26 cellular contexts compared by ENCODE assay signal in the genomic region with DNA sequence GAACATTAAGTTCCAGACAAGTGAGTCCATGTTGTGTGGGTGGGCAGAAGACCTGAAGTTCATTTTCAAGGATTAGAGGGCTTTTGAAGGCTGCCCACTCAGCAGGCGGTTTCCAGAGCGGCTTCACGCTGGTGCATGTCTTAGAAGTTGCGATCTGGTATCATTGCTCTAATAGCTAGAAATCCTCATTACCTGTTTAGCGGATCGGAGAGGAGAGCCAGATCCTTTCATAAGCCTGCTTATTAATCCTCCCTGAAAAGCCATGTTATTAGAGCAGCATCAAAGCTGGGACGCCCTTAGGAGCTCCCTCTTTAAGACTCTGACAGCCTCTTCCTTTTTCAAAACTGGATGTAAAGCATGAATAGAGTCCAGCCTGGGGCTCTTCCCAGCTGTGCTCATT. TPM values are rescaled to one million over a fixed set of nuclear protein-coding genes. Genes with fewer than 3 reads are reported as not detected.
DNase-seq lines count a peak whose midpoint lies in the region; ATAC-seq, FAIRE-seq and TF ChIP-seq lines count a peak whose summit lies in the region.
"Had no signal": no experiment of that assay in that cellular context is flagged by ENCODE, and none has a peak within 500 bp of the region (broad histone marks: within the 10 kb centered on the region; RNA-seq: fewer than 3 reads in every experiment).

No MANE protein-coding gene starts in this region.

- no peak overlapping the region for H3K4me3 ChIP-seq in OCI-LY7 (ENCODE audit: low read depth, low read length, poor library complexity, severe bottlenecking)
- H3K4me3 ChIP-seq: left lung, prostate gland, testis had no signal

- peak overlapping the region; percentile 47; the same call in 1 of the 2 replicates for H2AFZ ChIP-seq in OCI-LY7 (ENCODE audit: low read length)

- no peaks in the 10 kb centered on the region for H3K79me2 ChIP-seq in OCI-LY7 (ENCODE audit: insufficient read depth, low read depth, low read length)

- H3K36me3 ChIP-seq in OCI-LY7 (ENCODE audit: insufficient read depth, low read length) = no peaks in the 10 kb centered on the region; the same call in 1 of the 2 replicates
- H3K36me3 ChIP-seq: left lung, prostate gland had no signal

- DNase-seq in D721Med (ENCODE audit: insufficient read length, low spot score) (peak; percentile 47), OCI-LY7 (ENCODE audit: low spot score) (no peak), naive B cell (no peak)
- DNase-seq in effector CD4-positive, alpha-beta T cell = no peak
- no peak for DNase-seq in activated naive CD4-positive, alpha-beta T cell treated with anti-CD3 and anti-CD28 coated beads, Interleukin-2, amount 50 U/mL, for 72 hours (ENCODE audit: low spot score in 2 of 2)
- DNase-seq: activated CD4-positive, alpha-beta T cell treated with anti-CD3 and anti-CD28 coated beads, Interleukin-2, amount 10 ng/mL, durations not matched to agents 7 days and 5 days; CD4-positive, alpha-beta memory T cell; foreskin keratinocyte; left lung; NCI-H1092; PC-3; SHP77; stimulated activated CD4-positive, alpha-beta T cell treated with anti-CD3 and anti-CD28 coated beads, Interleukin-1b, Interleukin-23, amount 100 ng/mL, for 48 hours; T-helper 1 cell; testis had no signal

- POLR2A ChIA-PET in OCI-LY7 (lab: Charles Lee) = interaction anchor here (1.0 to 1.5 kb wide), 5 partner anchors 9 to 65 kb away, joined by 3 to 8 read pairs (median 3); no protein-coding TSS in a partner anchor

- peak overlapping the region; percentile 85 to 94 (median 92) for H3K27ac Mint-ChIP-seq in IgD-negative memory B cell
- H3K27ac Mint-ChIP-seq in naive B cell = peak overlapping the region; percentile 80 to 96 (median 84)
- H3K27ac Mint-ChIP-seq in activated naive CD4-positive, alpha-beta T cell treated with anti-CD3 and anti-CD28 coated beads, Interleukin-2, amount 50 U/mL, for 72 hours = no peak overlapping the region
- H3K27ac Mint-ChIP-seq: activated CD4-positive, alpha-beta T cell treated with anti-CD3 and anti-CD28 coated beads, Interleukin-2, amount 10 ng/mL, durations not matched to agents 7 days and 5 days; activated naive CD8-positive, alpha-beta T cell; activated T-helper 17 cell treated with anti-CD3 and anti-CD28 coated beads, Interleukin-2, amount 50 U/mL, for 72 hours; CD4-positive, alpha-beta memory T cell had no signal

- BruUV-seq in OCI-LY7 (replicated peaks; lab: Mats Ljungman, UMichigan) = no TSS peak

- H3K9me3 Mint-ChIP-seq in IgD-negative memory B cell = no peaks in the 10 kb centered on the region
- H3K9me3 Mint-ChIP-seq in naive B cell = no peaks in the 10 kb centered on the region
- H3K9me3 Mint-ChIP-seq in activated naive CD4-positive, alpha-beta T cell treated with anti-CD3 and anti-CD28 coated beads, Interleukin-2, amount 50 U/mL, for 72 hours = no peaks in the 10 kb centered on the region
- H3K9me3 Mint-ChIP-seq: activated CD4-positive, alpha-beta T cell treated with anti-CD3 and anti-CD28 coated beads, Interleukin-2, amount 10 ng/mL, durations not matched to agents 7 days and 5 days; activated T-helper 17 cell treated with anti-CD3 and anti-CD28 coated beads, Interleukin-2, amount 50 U/mL, for 72 hours; CD4-positive, alpha-beta memory T cell; neural crest cell had no signal

- CTCF ChIA-PET in OCI-LY7 (lab: Charles Lee; ENCODE audit: unreplicated experiment) = interaction anchor here (1.2 to 2.0 kb wide), 2 partner anchors 20 to 60 kb away, joined by 3 to 4 read pairs; no protein-coding TSS in a partner anchor

- H3K27me3 Mint-ChIP-seq in IgD-negative memory B cell (no peaks in the 10 kb centered on the region), naive B cell (no peaks in the 10 kb centered on the region)
- H3K27me3 Mint-ChIP-seq: activated T-helper 17 cell treated with anti-CD3 and anti-CD28 coated beads, Interleukin-2, amount 50 U/mL, for 72 hours had no signal

- intact Hi-C loops in OCI-LY7 (cut with micrococcal nuclease; ENCODE audit: unreplicated experiment) = no loop called here

- peak overlapping the region; percentile 44 for H3K4me2 ChIP-seq in OCI-LY7 (ENCODE audit: low read length)

- H3K9me3 ChIP-seq in OCI-LY7 (ENCODE audit: low read length) = no peaks in the 10 kb centered on the region
- H3K9me3 ChIP-seq: left lung, prostate gland, testis had no signal

- H3K4me1 Mint-ChIP-seq in IgD-negative memory B cell (peaks cover 62 to 76% (median 65%) of the 10 kb centered on the region in 3 donors), naive B cell (peaks cover 74 to 97% (median 92%) of the 10 kb centered on the region in 3 donors)

- ATAC-seq in naive B cell (ENCODE audit: low read depth in 2 of 2) (no peak), GM19351 (IDR thresholded peaks at IDR 0.05; ENCODE audit: unreplicated experiment) (no peak), HG02759 (IDR thresholded peaks at IDR 0.05; ENCODE audit: unreplicated experiment) (no peak)
- no peak for ATAC-seq in activated naive CD4-positive, alpha-beta T cell treated with anti-CD3 and anti-CD28 coated beads, Interleukin-2, amount 50 U/mL, for 72 hours
- ATAC-seq: foreskin keratinocyte, PC-3 had no signal

- H3K4me3 Mint-ChIP-seq in IgD-negative memory B cell (peak overlapping the region; percentile 66 to 95 (median 89)), naive B cell (peak overlapping the region in 6 of 8 donors; percentile 45 to 91 (median 76))
- H3K4me3 Mint-ChIP-seq: activated CD4-positive, alpha-beta T cell treated with anti-CD3 and anti-CD28 coated beads, Interleukin-2, amount 10 ng/mL, durations not matched to agents 7 days and 5 days; activated naive CD8-positive, alpha-beta T cell; activated T-helper 17 cell treated with anti-CD3 and anti-CD28 coated beads, Interleukin-2, amount 50 U/mL, for 72 hours; neural crest cell had no signal

- peaks cover 2% of the 10 kb centered on the region for H3K36me3 Mint-ChIP-seq in IgD-negative memory B cell
- H3K36me3 Mint-ChIP-seq in naive B cell = no peaks in the 10 kb centered on the region
- H3K36me3 Mint-ChIP-seq in activated naive CD4-positive, alpha-beta T cell treated with anti-CD3 and anti-CD28 coated beads, Interleukin-2, amount 50 U/mL, for 72 hours = no peaks in the 10 kb centered on the region
- H3K36me3 Mint-ChIP-seq: activated naive CD8-positive, alpha-beta T cell; CD4-positive, alpha-beta memory T cell had no signal

- TF ChIP-seq CTCF in D721Med (IDR thresholded peaks at IDR 0.05; ENCODE audit: insufficient read depth, missing control alignments) (no peak), OCI-LY7 (conservative IDR thresholded peaks at IDR 0.05; ENCODE audit: low read length) (no peak)

- no peak overlapping the region for H3K27ac ChIP-seq in OCI-LY7 (ENCODE audit: low read depth, low read length, poor library complexity, severe bottlenecking)
- H3K27ac ChIP-seq: foreskin keratinocyte, left lung, prostate gland, testis had no signal

- no peaks in the 10 kb centered on the region for H4K20me1 ChIP-seq in OCI-LY7 (ENCODE audit: insufficient read depth, low read length)

- FAIRE-seq in D721Med (lab: Jason Lieb, UNC) = peak; percentile 98

- peaks cover 76% of the 10 kb centered on the region for H3K4me1 ChIP-seq in OCI-LY7 (ENCODE audit: insufficient read depth, low read length, poor library complexity, severe bottlenecking)
- H3K4me1 ChIP-seq: foreskin keratinocyte, prostate gland, testis had no signal

- no peaks in the 10 kb centered on the region for H3K9me2 ChIP-seq in OCI-LY7 (ENCODE audit: insufficient read depth, low read length)

RNA-seq across cellular contexts. Expression of a gene that starts 13.8 kb away (rescaled TPM):
- polyA plus RNA-seq in IgD-negative memory B cell (not detected), naive B cell (ENCODE audit: low read depth in 6 of 6) (not detected)
- not detected in 2 replicates for total RNA-seq in OCI-LY7 (2014; rRNA removed; shearing (Covaris generic))
- total RNA-seq in OCI-LY7 (2022) = not detected in 2 replicates
- total RNA-seq in activated naive CD4-positive, alpha-beta T cell treated with anti-CD3 and anti-CD28 coated beads, Interleukin-2, amount 50 U/mL, for 72 hours = not detected
- total RNA-seq: activated CD4-positive, alpha-beta T cell treated with anti-CD3 and anti-CD28 coated beads, Interleukin-2, amount 10 ng/mL, durations not matched to agents 7 days and 5 days; activated T-helper 17 cell treated with anti-CD3 and anti-CD28 coated beads, Interleukin-2, amount 50 U/mL, for 72 hours; CD4-positive, alpha-beta memory T cell; cerebellum; epithelial cell of proximal tubule; LHCN-M2; mononuclear cell; neural crest cell; prostate gland had no signal
- polyA plus RNA-seq: CD4-positive, alpha-beta memory T cell had no signal

RNA-seq across cellular contexts. Expression of a gene that starts 15.5 kb away (rescaled TPM):
- polyA plus RNA-seq in IgD-negative memory B cell = 2.0 TPM
- 5.0 and 6.4 TPM in 2 replicates for total RNA-seq in OCI-LY7 (2014; rRNA removed; shearing (Covaris generic))
- 9.9 and 10.0 TPM in 2 replicates for total RNA-seq in OCI-LY7 (2022)
- polyA plus RNA-seq in naive B cell (ENCODE audit: low read depth in 6 of 6) = 1 to 10 TPM in 2 of 6 donors, under 1 TPM in 4; 0.28 to 5.3 (median 0.60) TPM
- not detected for total RNA-seq in activated naive CD4-positive, alpha-beta T cell treated with anti-CD3 and anti-CD28 coated beads, Interleukin-2, amount 50 U/mL, for 72 hours
- total RNA-seq: activated CD4-positive, alpha-beta T cell treated with anti-CD3 and anti-CD28 coated beads, Interleukin-2, amount 10 ng/mL, durations not matched to agents 7 days and 5 days; activated T-helper 17 cell treated with anti-CD3 and anti-CD28 coated beads, Interleukin-2, amount 50 U/mL, for 72 hours; cerebellum; foreskin keratinocyte; LHCN-M2; mononuclear cell; PC-3 had no signal
- polyA plus RNA-seq: foreskin keratinocyte had no signal

RNA-seq across cellular contexts. Expression of a gene that starts 34.3 kb away (rescaled TPM):
- polyA plus RNA-seq in IgD-negative memory B cell (not detected), naive B cell (ENCODE audit: low read depth in 6 of 6) (not detected)
- total RNA-seq in OCI-LY7 (2014; rRNA removed; shearing (Covaris generic)) = not detected in 2 replicates
- total RNA-seq in OCI-LY7 (2022) = not detected in 2 replicates
- total RNA-seq in activated naive CD4-positive, alpha-beta T cell treated with anti-CD3 and anti-CD28 coated beads, Interleukin-2, amount 50 U/mL, for 72 hours = not detected
- total RNA-seq: activated CD4-positive, alpha-beta T cell treated with anti-CD3 and anti-CD28 coated beads, Interleukin-2, amount 10 ng/mL, durations not matched to agents 7 days and 5 days; activated T-helper 17 cell treated with anti-CD3 and anti-CD28 coated beads, Interleukin-2, amount 50 U/mL, for 72 hours; epithelial cell of proximal tubule; PC-3 had no signal
- polyA plus RNA-seq: CD4-positive, alpha-beta memory T cell had no signal

Comparison
In these comparisons a context has a peak if more than half of its experiments do, and no peak if none do; other contexts are left out.
1. H3K27ac Mint-ChIP-seq: peak in IgD-negative memory B cell (3 of 3) and naive B cell (6 of 6); none in activated naive CD4-positive, alpha-beta T cell treated with anti-CD3 and anti-CD28 coated beads, Interleukin-2, amount 50 U/mL, for 72 hours (0 of 2).
2. RNA of a gene that starts 15.5 kb away (total RNA-seq): 5.0 to 10.0 TPM in OCI-LY7; not detected in activated naive CD4-positive, alpha-beta T cell treated with anti-CD3 and anti-CD28 coated beads, Interleukin-2, amount 50 U/mL, for 72 hours; every median in the first group is over 4 times any median in the second.